ENCODE assay signal across 9 cellular contexts in genomic region chr22:24434472-24435322, GRCh38. TPM values are rescaled to one million over a fixed set of nuclear protein-coding genes. Genes with fewer than 3 reads are reported as not detected.
A peak's percentile ranks its signal among the peaks of the same experiment; 100 is the strongest.
DNase-seq lines count a peak whose midpoint lies in the region; ATAC-seq, FAIRE-seq and TF ChIP-seq lines count a peak whose summit lies in the region.
"Had no signal": no experiment of that assay in that cellular context is flagged by ENCODE, and none has a peak within 500 bp of the region (broad histone marks: within the 10 kb centered on the region; RNA-seq: fewer than 3 reads in every experiment).

No MANE protein-coding gene starts in this region.

- no peak for TF ChIP-seq CTCF in lower lobe of right lung (IDR thresholded peaks at IDR 0.05)

- H3K27me3 ChIP-seq in lower lobe of right lung (ENCODE audit: low read depth): no peaks in the 10 kb centered on the region

- POLR2A ChIA-PET in HEK293T (lab: Yijun Ruan, JAX): no interaction called here

- intact Hi-C loops in lower lobe of right lung (cut with DNase I): no loop called here

- peak overlapping the region; percentile 65 for H3K27ac ChIP-seq in lower lobe of right lung

- DNase-seq in GM12892 (ENCODE audit: insufficient read length): peak; percentile 78
- peak; percentile 80 for DNase-seq in RPMI8226
- DNase-seq in activated naive CD4-positive, alpha-beta T cell treated with Interleukin-2 at 50 U/mL for 16 hours: peak; percentile 72
- no peak for DNase-seq in lower lobe of right lung
- peak; percentile 42 for DNase-seq in stimulated activated CD8-positive, alpha-beta memory T cell treated with anti-CD3 and anti-CD28 coated beads, Interleukin-7, amount 100 ng/mL, for 24 hours (ENCODE audit: low read depth)
- DNase-seq in H4 (ENCODE audit: low spot score): no peak
- DNase-seq in HEK293T (ENCODE audit: extremely low spot score): no peak

- no peaks in the 10 kb centered on the region for H3K9me3 ChIP-seq in lower lobe of right lung

- CTCF ChIA-PET in HEK293T (lab: Yijun Ruan, JAX): interaction anchor here (1.1 kb wide), 1 partner anchor 70 kb away, joined by 3 read pairs; no protein-coding TSS in a partner anchor

- H3K36me3 ChIP-seq in lower lobe of right lung: no peaks in the 10 kb centered on the region

- ATAC-seq in HG02763 (IDR thresholded peaks at IDR 0.05; ENCODE audit: unreplicated experiment) (peak; percentile 55), lower lobe of right lung (peak; percentile 55 to 66)
- ATAC-seq: HCT116 had no signal

- H3K4me1 ChIP-seq in lower lobe of right lung: peaks cover 69% of the 10 kb centered on the region

- peak; percentile 46; the same call in 1 of the 2 replicates for TF ChIP-seq POLR2A in GM12892 (IDR thresholded peaks at IDR 0.05; ENCODE audit: low read depth, low read length)

- FAIRE-seq in GM12892 (lab: Jason Lieb, UNC): peak; percentile 99

- no peak overlapping the region for H3K4me3 ChIP-seq in lower lobe of right lung

TF ChIP-seq in HEK293T, 16 proteins besides CTCF, POLR2A, EP300 and RAD21:
- TF ChIP-seq LEF1 (IDR thresholded peaks at IDR 0.05; ENCODE audit: borderline replicate concordance) (no peak), L3MBTL2 (conservative IDR thresholded peaks at IDR 0.05) (no peak), NFRKB (IDR thresholded peaks at IDR 0.05) (no peak), ARNT (IDR thresholded peaks at IDR 0.05) (no peak)

RNA-seq across cellular contexts. Expression of gene ADORA2A, which starts 7.3 kb away (rescaled TPM):
- 14.3 TPM for polyA plus RNA-seq in GM12892 (2012; ENCODE audit: missing spikeins)
- total RNA-seq in lower lobe of right lung: 16.0 TPM
- 1.0 TPM in 1 of 2 replicates, not detected in the other for total RNA-seq in H4 (2014; rRNA removed; shearing (Covaris generic))

Comparison
In these comparisons a context has a peak if more than half of its experiments do, and no peak if none do; other contexts are left out.
1. DNase-seq: peak in GM12892 (single experiment), RPMI8226 (single experiment), activated naive CD4-positive, alpha-beta T cell treated with Interleukin-2 at 50 U/mL for 16 hours (single experiment) and stimulated activated CD8-positive, alpha-beta memory T cell treated with anti-CD3 and anti-CD28 coated beads, Interleukin-7, amount 100 ng/mL, for 24 hours (single experiment); none in lower lobe of right lung (single experiment), H4 (single experiment) and HEK293T (single experiment).